Comparison of ENCODE assay signal across 1 cellular context in the genomic region with DNA sequence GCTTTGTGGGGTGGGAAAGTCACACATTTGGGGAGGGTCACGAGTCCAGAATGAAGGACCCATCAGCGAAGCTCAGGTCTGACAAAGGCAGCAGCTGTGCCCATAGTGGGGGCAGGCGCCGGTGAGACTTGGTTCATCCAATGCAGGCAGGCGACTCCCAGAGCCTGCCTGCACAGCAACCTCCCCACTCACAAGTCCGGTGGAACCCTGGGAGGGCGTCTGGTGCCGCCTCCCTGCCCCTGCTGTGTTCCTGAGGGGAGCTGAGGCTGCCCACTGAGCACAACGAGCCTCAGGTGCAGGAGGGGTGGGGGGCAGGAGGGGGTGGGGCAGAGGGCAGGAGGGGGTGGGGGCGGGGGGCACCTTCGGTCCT.
TF ChIP-seq lines count a peak whose summit lies in the region.

No MANE protein-coding gene starts in this region.

TF ChIP-seq in WTC11, 78 proteins besides CTCF, POLR2A, EP300 and RAD21 (continued from another document):
- TF ChIP-seq, protein P1, sequence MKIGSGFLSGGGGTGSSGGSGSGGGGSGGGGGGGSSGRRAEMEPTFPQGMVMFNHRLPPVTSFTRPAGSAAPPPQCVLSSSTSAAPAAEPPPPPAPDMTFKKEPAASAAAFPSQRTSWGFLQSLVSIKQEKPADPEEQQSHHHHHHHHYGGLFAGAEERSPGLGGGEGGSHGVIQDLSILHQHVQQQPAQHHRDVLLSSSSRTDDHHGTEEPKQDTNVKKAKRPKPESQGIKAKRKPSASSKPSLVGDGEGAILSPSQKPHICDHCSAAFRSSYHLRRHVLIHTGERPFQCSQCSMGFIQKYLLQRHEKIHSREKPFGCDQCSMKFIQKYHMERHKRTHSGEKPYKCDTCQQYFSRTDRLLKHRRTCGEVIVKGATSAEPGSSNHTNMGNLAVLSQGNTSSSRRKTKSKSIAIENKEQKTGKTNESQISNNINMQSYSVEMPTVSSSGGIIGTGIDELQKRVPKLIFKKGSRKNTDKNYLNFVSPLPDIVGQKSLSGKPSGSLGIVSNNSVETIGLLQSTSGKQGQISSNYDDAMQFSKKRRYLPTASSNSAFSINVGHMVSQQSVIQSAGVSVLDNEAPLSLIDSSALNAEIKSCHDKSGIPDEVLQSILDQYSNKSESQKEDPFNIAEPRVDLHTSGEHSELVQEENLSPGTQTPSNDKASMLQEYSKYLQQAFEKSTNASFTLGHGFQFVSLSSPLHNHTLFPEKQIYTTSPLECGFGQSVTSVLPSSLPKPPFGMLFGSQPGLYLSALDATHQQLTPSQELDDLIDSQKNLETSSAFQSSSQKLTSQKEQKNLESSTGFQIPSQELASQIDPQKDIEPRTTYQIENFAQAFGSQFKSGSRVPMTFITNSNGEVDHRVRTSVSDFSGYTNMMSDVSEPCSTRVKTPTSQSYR (CRISPR knock-in tag; IDR thresholded peaks at IDR 0.05) = no peak
- no peak for TF ChIP-seq ZMAT4 (CRISPR knock-in tag; IDR thresholded peaks at IDR 0.05)
- TF ChIP-seq ZNF671 (CRISPR knock-in tag; IDR thresholded peaks at IDR 0.05) = no peak
- no peak for TF ChIP-seq NR1H2 (CRISPR knock-in tag; IDR thresholded peaks at IDR 0.05)
- TF ChIP-seq, protein P2, sequence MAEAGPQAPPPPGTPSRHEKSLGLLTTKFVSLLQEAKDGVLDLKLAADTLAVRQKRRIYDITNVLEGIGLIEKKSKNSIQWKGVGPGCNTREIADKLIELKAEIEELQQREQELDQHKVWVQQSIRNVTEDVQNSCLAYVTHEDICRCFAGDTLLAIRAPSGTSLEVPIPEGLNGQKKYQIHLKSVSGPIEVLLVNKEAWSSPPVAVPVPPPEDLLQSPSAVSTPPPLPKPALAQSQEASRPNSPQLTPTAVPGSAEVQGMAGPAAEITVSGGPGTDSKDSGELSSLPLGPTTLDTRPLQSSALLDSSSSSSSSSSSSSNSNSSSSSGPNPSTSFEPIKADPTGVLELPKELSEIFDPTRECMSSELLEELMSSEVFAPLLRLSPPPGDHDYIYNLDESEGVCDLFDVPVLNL (CRISPR knock-in tag; IDR thresholded peaks at IDR 0.05; ENCODE audit: borderline replicate concordance, low read depth) = no peak
- TF ChIP-seq GRHL2 (CRISPR knock-in tag; IDR thresholded peaks at IDR 0.05; ENCODE audit: insufficient replicate concordance, severe bottlenecking) = no peak
- TF ChIP-seq JAZF1 (CRISPR knock-in tag; IDR thresholded peaks at IDR 0.05) = no peak
- TF ChIP-seq ESRRA (CRISPR knock-in tag; IDR thresholded peaks at IDR 0.05; ENCODE audit: borderline replicate concordance) = no peak
- no peak for TF ChIP-seq ZNF232 (CRISPR knock-in tag; IDR thresholded peaks at IDR 0.05)
- TF ChIP-seq ZBTB21 (CRISPR knock-in tag; IDR thresholded peaks at IDR 0.05; ENCODE audit: borderline replicate concordance) = no peak
